ENCODE assay signal across 7 cellular contexts in the genomic region with DNA sequence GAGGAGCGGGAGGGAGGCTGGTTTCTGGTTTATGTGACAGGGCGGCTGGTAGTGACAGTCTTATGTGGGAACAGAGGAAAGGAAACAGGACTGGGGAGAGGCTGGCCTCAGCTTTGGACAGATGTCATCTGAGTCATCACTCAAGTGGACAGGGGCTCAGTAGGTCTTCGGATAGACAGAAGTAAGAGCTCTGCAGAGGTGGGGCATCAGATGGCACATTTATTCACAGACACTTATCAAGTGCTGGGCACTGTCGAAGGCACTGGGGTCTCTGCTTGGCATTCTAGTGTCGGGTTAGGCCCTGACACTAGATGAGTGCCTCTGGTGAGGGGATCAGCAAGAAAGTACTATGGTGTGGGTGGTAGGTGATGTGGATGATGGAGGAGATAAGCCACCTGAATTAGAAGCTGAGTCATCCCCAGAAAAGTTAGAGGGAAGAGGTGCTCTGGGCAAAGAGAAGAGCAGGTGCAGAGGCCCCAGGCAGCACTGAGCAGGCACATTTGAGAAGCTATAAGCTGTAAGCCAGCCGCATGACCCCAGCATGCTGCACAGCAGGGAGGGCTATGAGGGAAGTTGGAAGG.
A peak's percentile ranks its signal among the peaks of the same experiment; 100 is the strongest.
DNase-seq lines count a peak whose midpoint lies in the region; ATAC-seq lines count a peak whose summit lies in the region.

No MANE protein-coding gene starts in this region.

- ATAC-seq in GM18867 (IDR thresholded peaks at IDR 0.05; ENCODE audit: unreplicated experiment) (peak; percentile 37), HG03095 (IDR thresholded peaks at IDR 0.05; ENCODE audit: unreplicated experiment) (peak; percentile 54), GM19328 (IDR thresholded peaks at IDR 0.05; ENCODE audit: unreplicated experiment) (no peak)

- DNase-seq in activated naive CD4-positive, alpha-beta T cell treated with anti-CD3 and anti-CD28 coated beads, Interleukin-2, amount 50 U/mL, for 16 hours, result peak; percentile 23
- peak; percentile 36 for DNase-seq in stimulated activated CD4-positive, alpha-beta T cell treated with anti-CD3 and anti-CD28 coated beads, Interleukin-1b, Interleukin-23, amount 100 ng/mL, for 48 hours
- DNase-seq in NCI-H1694 treated with DMSO at 0.1 percent for 48 hours (lab: John Stamatoyannopoulos, UW) (no peak), DMS153 treated with DMSO at 0.1 percent for 48 hours (lab: John Stamatoyannopoulos, UW; ENCODE audit: unreplicated experiment) (no peak)

Comparison
In these comparisons a context has a peak if more than half of its experiments do, and no peak if none do; other contexts are left out.
1. DNase-seq: peak in activated naive CD4-positive, alpha-beta T cell treated with anti-CD3 and anti-CD28 coated beads, Interleukin-2, amount 50 U/mL, for 16 hours (single experiment) and stimulated activated CD4-positive, alpha-beta T cell treated with anti-CD3 and anti-CD28 coated beads, Interleukin-1b, Interleukin-23, amount 100 ng/mL, for 48 hours (single experiment); none in NCI-H1694 treated with DMSO at 0.1 percent for 48 hours (single experiment) and DMS153 treated with DMSO at 0.1 percent for 48 hours (single experiment).